In genomic region chr19:4909172-4909896, GRCh38 we compare ENCODE assay signal across 8 cellular contexts. TPM values are rescaled to one million over a fixed set of nuclear protein-coding genes. Genes with fewer than 3 reads are reported as not detected.
DNase-seq lines count a peak whose midpoint lies in the region; ATAC-seq and TF ChIP-seq lines count a peak whose summit lies in the region.

UHRF1 (plus strand) TSS chr19:4909501; CDS start chr19:4910886, 1,385 bp downstream.

- H3K27me3 ChIP-seq in foreskin keratinocyte, result no peaks in the 10 kb centered on the region

- ATAC-seq in foreskin keratinocyte, result no peak

- peaks cover 9% of the 10 kb centered on the region for H3K4me1 ChIP-seq in foreskin keratinocyte

- H3K4me3 ChIP-seq in skeletal muscle cell (ENCODE audit: low read depth, low read length), result peak within 1 kb of the TSS; percentile 65

- H3K27ac ChIP-seq in foreskin keratinocyte, result peak within 1 kb of the TSS; percentile 42

- DNase-seq in GDM1 (lab: John Stamatoyannopoulos, UW) (peak; percentile 68), HCEC 1CT (peak; percentile 36), NCI-H2227 (lab: John Stamatoyannopoulos, UW; ENCODE audit: unreplicated experiment) (peak; percentile 87), foreskin keratinocyte (no peak), skeletal muscle cell (ENCODE audit: low read depth) (no peak), T-helper 9 cell (no peak), ureter (ENCODE audit: low spot score) (no peak)
- peak; percentile 66 to 69 (median 67) for DNase-seq in activated CD8-positive, alpha-beta memory T cell treated with anti-CD3 and anti-CD28 coated beads for 48 hours (ENCODE audit: low read depth in 2 of 3, low spot score in 2 of 3)

- TF ChIP-seq CTCF in foreskin keratinocyte (conservative IDR thresholded peaks at IDR 0.05), result no peak

RNA-seq across cellular contexts. Expression of gene UHRF1, which starts in this region (rescaled TPM):
- total RNA-seq in foreskin keratinocyte (75.9 and 89.2 TPM in 2 replicates), ureter (1.9 TPM)
- 33.8 and 37.4 TPM in 2 replicates for polyA plus RNA-seq in foreskin keratinocyte

Comparison
In these comparisons a context has a peak if more than half of its experiments do, and no peak if none do; other contexts are left out.
1. RNA of gene UHRF1 (total RNA-seq): 75.9 to 89.2 TPM in foreskin keratinocyte; 1.9 TPM in ureter (single experiment); every median in the first group is over 10 times any median in the second.
2. DNase-seq: peak in GDM1 (single experiment), HCEC 1CT (single experiment), NCI-H2227 (single experiment) and activated CD8-positive, alpha-beta memory T cell treated with anti-CD3 and anti-CD28 coated beads for 48 hours (3 of 3); none in foreskin keratinocyte (0 of 2), skeletal muscle cell (single experiment), T-helper 9 cell (single experiment) and ureter (single experiment).